ENCODE assay signal across 2 cellular contexts in the genomic region with DNA sequence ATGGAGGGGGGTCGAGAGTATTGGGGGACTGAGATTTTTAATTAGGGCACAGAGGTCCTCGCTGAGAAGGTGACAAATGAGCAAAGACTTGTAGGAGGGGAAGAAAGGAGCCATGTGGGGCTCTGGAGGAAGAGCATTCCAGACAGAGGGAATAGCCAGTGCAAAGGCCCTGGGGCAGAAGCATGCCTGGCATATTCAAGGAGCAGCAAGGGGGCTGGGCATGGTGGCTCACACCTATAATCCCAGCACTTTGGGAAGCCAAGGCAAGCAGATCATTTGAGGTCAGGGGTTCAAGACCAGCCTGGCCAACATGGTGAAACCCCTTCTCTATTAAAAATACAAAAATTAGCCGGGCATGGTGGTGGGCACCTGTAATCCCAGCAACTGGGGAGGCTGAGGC.
TF ChIP-seq lines count a peak whose summit lies in the region.

No MANE protein-coding gene starts in this region.

TF ChIP-seq in HEK293, 187 proteins besides CTCF, POLR2A, EP300 and RAD21:
- TF ChIP-seq ZNF16 (tag by site-specific recombination; IDR thresholded peaks at IDR 0.05; ENCODE audit: low read depth) (peak; percentile 85), ZNF623 (tag by site-specific recombination; IDR thresholded peaks at IDR 0.05) (peak; percentile 99)
- TF ChIP-seq, protein P1, sequence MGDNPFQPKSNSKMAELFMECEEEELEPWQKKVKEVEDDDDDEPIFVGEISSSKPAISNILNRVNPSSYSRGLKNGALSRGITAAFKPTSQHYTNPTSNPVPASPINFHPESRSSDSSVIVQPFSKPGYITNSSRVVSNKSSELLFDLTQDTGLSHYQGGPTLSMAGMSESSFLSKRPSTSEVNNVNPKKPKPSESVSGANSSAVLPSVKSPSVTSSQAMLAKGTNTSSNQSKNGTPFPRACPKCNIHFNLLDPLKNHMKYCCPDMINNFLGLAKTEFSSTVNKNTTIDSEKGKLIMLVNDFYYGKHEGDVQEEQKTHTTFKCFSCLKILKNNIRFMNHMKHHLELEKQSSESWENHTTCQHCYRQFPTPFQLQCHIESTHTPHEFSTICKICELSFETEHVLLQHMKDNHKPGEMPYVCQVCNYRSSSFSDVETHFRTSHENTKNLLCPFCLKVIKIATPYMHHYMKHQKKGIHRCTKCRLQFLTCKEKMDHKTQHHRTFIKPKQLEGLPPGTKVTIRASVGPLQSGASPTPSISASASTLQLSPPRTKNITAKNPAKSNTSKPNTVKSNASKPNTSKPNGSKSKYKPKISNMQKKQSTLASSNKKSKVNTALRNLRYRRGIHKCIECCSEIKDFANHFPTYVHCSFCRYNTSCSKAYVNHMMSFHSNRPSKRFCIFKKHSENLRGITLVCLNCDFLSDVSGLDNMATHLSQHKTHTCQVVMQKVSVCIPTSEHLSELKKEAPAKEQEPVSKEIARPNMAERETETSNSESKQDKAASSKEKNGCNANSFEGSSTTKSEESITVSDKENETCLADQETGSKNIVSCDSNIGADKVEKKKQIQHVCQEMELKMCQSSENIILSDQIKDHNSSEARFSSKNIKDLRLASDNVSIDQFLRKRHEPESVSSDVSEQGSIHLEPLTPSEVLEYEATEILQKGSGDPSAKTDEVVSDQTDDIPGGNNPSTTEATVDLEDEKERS (tag by site-specific recombination; IDR thresholded peaks at IDR 0.05) = peak; percentile 66; the same call in 1 of the 2 replicates
- TF ChIP-seq, protein P2, sequence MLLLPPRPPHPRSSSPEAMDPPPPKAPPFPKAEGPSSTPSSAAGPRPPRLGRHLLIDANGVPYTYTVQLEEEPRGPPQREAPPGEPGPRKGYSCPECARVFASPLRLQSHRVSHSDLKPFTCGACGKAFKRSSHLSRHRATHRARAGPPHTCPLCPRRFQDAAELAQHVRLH (tag by site-specific recombination; IDR thresholded peaks at IDR 0.05) = 0 out of 2 replicates have a peak, but pooled peaks have one; percentile 28

TF ChIP-seq in K562, 482 proteins besides CTCF, POLR2A, EP300 and RAD21:
- TF ChIP-seq BCOR (IDR thresholded peaks at IDR 0.05) = peak; percentile 88
- peak; percentile 57 for TF ChIP-seq CHD4 (IDR thresholded peaks at IDR 0.05; ENCODE audit: insufficient read depth, insufficient replicate concordance, low read depth, low read length, poor library complexity, severe bottlenecking)
- TF ChIP-seq PTBP1 (IDR thresholded peaks at IDR 0.05; ENCODE audit: low read depth, low read length) = 0 out of 2 replicates have a peak, but pooled peaks have one; percentile 65
- TF ChIP-seq RBM25 (IDR thresholded peaks at IDR 0.05; ENCODE audit: low read depth, low read length, severe bottlenecking) = peak; percentile 62
- peak; percentile 22; the same call in 1 of the 2 replicates for TF ChIP-seq HDAC2 (IDR thresholded peaks at IDR 0.05)
- TF ChIP-seq ZFP36 (IDR thresholded peaks at IDR 0.05; ENCODE audit: low read depth, low read length, partially characterized antibody) = peak; percentile 52
- TF ChIP-seq SMARCA5 (IDR thresholded peaks at IDR 0.05) = peak; percentile 93
- peak; percentile 55 to 69; a peak in 2 of 4 replicates for TF ChIP-seq KDM1A (IDR thresholded peaks at IDR 0.05)
- 0 out of 4 replicates have a peak, but pooled peaks of 1 of the 2 experiments have one; percentile 13 for TF ChIP-seq RCOR1 (IDR thresholded peaks at IDR 0.05; ENCODE audit: borderline replicate concordance in 1 of 2, low read depth in 2 of 2, low read length in 2 of 2)
